Comparison of ENCODE assay signal across 31 cellular contexts in the genomic region with DNA sequence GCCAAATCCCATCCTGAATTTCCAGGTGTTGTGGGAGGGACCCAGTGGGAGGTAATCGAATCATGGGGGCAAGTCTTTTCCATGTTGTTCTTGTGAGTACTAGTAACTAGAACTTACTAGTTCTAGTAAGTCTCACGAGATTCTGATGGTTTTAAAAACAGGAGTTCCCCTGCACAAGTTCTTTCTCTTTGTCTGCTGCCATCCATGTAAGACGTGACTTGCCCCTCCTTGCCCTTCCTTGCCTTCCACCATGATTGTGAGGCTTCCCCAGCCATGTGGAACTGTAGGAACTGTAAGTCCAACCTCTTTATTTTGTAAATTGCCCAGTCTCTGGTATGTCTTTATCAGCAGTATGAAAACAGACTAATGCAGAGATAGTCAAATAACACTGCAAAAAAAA.
"Had no signal": no experiment of that assay in that cellular context is flagged by ENCODE, and none has a peak within 500 bp of the region (broad histone marks: within the 10 kb centered on the region; RNA-seq: fewer than 3 reads in every experiment).

No MANE protein-coding gene starts in this region.

- DNase-seq: activated CD4-positive, alpha-beta T cell treated with anti-CD3 and anti-CD28 coated beads, Interleukin-2, amount 10 ng/mL, durations not matched to agents 24 days and 14 days; activated CD4-positive, alpha-beta T cell treated with anti-CD3 and anti-CD28 coated beads, Interleukin-2, amount 50 U/mL, for 4 hours; activated CD8-positive, alpha-beta T cell treated with anti-CD3 and anti-CD28 coated beads for 36 hours; activated effector memory CD4-positive, alpha-beta T cell treated with anti-CD3 and anti-CD28 coated beads, Interleukin-2, amount 50 U/mL, for 16 hours; activated naive CD4-positive, alpha-beta T cell; activated naive CD4-positive, alpha-beta T cell treated with anti-CD3 and anti-CD28 coated beads, Interleukin-2, amount 50 U/mL, for 16 hours; activated naive CD8-positive, alpha-beta T cell treated with anti-CD3 and anti-CD28 coated beads for 36 hours; activated T-cell treated with anti-CD3 and anti-CD28 coated beads, Interleukin-2, amount 50 U/mL, for 1 hour; activated T-cell treated with anti-CD3 and anti-CD28 coated beads, Interleukin-2, amount 50 U/mL, for 72 hours; amniotic stem cell; aorta; brain microvascular endothelial cell; Kasumi-1; KBM-7; MG63; NCI-H1048; NCI-H1105 treated with DMSO at 0.1 percent for 48 hours; NCI-H1436; NCI-H1694; NCI-H1930; NCI-H2081 treated with DMSO at 0.1 percent for 48 hours; NCI-H226; NCI-H446 treated with DMSO at 0.1 percent for 48 hours; NCI-H524; NCI-H69; NCI-H82; RPMI8226; T1000; WERI-Rb-1 had no signal

- H3K27me3 ChIP-seq: brain microvascular endothelial cell, MG63 had no signal

- H3K9me3 ChIP-seq: MG63 had no signal

- H3K27ac ChIP-seq: brain microvascular endothelial cell, WERI-Rb-1 had no signal

- ATAC-seq: activated CD8-positive, alpha-beta T cell treated with anti-CD3 and anti-CD28 coated beads for 36 hours; activated T-cell treated with anti-CD3 and anti-CD28 coated beads, Interleukin-2, amount 50 U/mL, for 72 hours; activated T-helper 17 cell treated with anti-CD3 and anti-CD28 coated beads, Interleukin-2, amount 50 U/mL, for 72 hours; Panc1 had no signal

- H3K4me3 ChIP-seq: MG63 had no signal

- H3K36me3 ChIP-seq: brain microvascular endothelial cell, MG63, WERI-Rb-1 had no signal
